ENCODE assay signal across 8 cellular contexts in the genomic region with DNA sequence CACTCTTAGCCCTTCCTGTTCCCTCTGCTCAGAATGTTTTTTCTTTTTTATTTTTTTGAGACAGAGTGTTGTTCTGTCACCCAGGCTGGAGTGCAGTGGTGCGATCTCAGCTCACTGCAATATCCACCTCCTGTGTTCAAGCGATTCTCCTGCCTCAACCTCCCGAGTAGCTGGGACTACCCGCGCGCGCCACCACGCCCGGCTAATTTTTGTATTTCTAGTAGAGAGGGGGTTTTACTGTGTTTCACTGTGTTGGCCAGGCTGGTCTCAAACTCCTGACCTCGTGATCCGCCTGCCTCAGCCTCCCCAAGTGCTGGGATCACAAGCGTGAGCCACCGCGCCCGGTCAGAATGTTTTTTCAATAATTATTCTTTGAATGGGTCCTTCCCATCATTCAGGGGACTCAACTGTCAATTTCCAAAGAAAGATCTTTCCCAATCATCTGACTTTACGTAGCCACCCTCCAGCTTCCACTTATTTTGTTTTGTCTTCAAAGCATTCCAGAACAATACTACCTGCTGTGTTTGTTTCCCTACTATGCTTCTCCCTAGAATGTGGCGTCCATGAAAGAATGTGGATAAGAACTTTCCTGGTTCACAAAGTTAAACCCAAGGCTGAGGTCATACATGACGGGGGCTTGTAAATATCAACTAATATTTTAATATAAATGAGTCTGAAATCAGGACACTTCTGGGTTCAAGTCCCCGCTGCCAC. TPM values are rescaled to one million over a fixed set of nuclear protein-coding genes. Genes with fewer than 3 reads are reported as not detected.
DNase-seq lines count a peak whose midpoint lies in the region; ATAC-seq, FAIRE-seq and TF ChIP-seq lines count a peak whose summit lies in the region.

No MANE protein-coding gene starts in this region.

- H2BK5ac ChIP-seq in mesenchymal stem cell (ENCODE audit: low read depth, low read length, poor library complexity, severe bottlenecking), result no peak overlapping the region

- H3K9ac ChIP-seq in mesenchymal stem cell (ENCODE audit: low read length), result peak overlapping the region; percentile 99

- H3K79me1 ChIP-seq in mesenchymal stem cell (replicated peaks; ENCODE audit: low read length, poor library complexity, severe bottlenecking), result peaks cover 16% of the 10 kb centered on the region

- H3K4ac ChIP-seq in mesenchymal stem cell (ENCODE audit: low read depth in 1 of 2, low read length in 2 of 2), result no peak overlapping the region

- POLR2A ChIA-PET in MCF 10A (lab: Yijun Ruan, JAX), result interaction anchor here (0.6 to 6.7 kb wide), 10 partner anchors 9 to 1386 kb away, joined by 3 to 70 read pairs (median 12); a partner anchor contains a TSS

- no peak overlapping the region for H2AK5ac ChIP-seq in mesenchymal stem cell (ENCODE audit: low read length, severe bottlenecking)

- H3K4me1 Mint-ChIP-seq in MCF 10A (ENCODE audit: insufficient read depth, unreplicated experiment), result peaks cover 7% of the 10 kb centered on the region

- H3K23ac ChIP-seq in mesenchymal stem cell (ENCODE audit: low read length in 2 of 2), result no peak overlapping the region

- intact Hi-C loops in cardiac septum (cut with DNase I) (loop anchor here (2.0 to 5.0 kb wide), 2 partner anchors 13 to 822 kb away; a partner anchor contains a TSS), MCF 10A (cut with micrococcal nuclease) (no loop called here), upper lobe of right lung (cut with DNase I) (no loop called here)

- no peak overlapping the region for H2BK120ac ChIP-seq in mesenchymal stem cell (ENCODE audit: low read depth, low read length)

- H3K36me3 ChIP-seq in cardiac muscle cell (peaks cover 5% of the 10 kb centered on the region), mesenchymal stem cell (ENCODE audit: control insufficient read depth in 1 of 2, insufficient read depth in 2 of 2, low read depth in 1 of 2, low read length in 2 of 2) (peaks cover 37 to 42% of the 10 kb centered on the region in 2 experiments), upper lobe of right lung (peaks cover 35% of the 10 kb centered on the region)

- no peak for TF ChIP-seq CTCF in cardiac muscle cell (IDR thresholded peaks at IDR 0.05; ENCODE audit: low read depth, low read length)
- no peak for TF ChIP-seq CTCF in MCF 10A (IDR thresholded peaks at IDR 0.05; ENCODE audit: unreplicated experiment)
- no peak for TF ChIP-seq CTCF in upper lobe of right lung (IDR thresholded peaks at IDR 0.05)

- no peak overlapping the region for H4K91ac ChIP-seq in mesenchymal stem cell (ENCODE audit: low read length)

- H3K27me3 Mint-ChIP-seq in MCF 10A (ENCODE audit: insufficient read depth, unreplicated experiment), result no peaks in the 10 kb centered on the region

- H3K27ac Mint-ChIP-seq in MCF 10A (ENCODE audit: low read depth, unreplicated experiment), result peak overlapping the region; percentile 90

- no peaks in the 10 kb centered on the region for H3K9me3 ChIP-seq in cardiac muscle cell (ENCODE audit: low read depth)
- no peaks in the 10 kb centered on the region for H3K9me3 ChIP-seq in mesenchymal stem cell (ENCODE audit: control insufficient read depth, low read length)
- no peaks in the 10 kb centered on the region for H3K9me3 ChIP-seq in upper lobe of right lung

- no peak for FAIRE-seq in RCC 7860 (lab: Jason Lieb, UNC)

- H3K4me2 ChIP-seq in mesenchymal stem cell (ENCODE audit: low read length, poor library complexity, severe bottlenecking), result peak overlapping the region; percentile 60

- H2AFZ ChIP-seq in mesenchymal stem cell (ENCODE audit: low read depth, low read length), result no peak overlapping the region

- 88% methylated on average over 16 of the region's 19 CpGs for WGBS in mesenchymal stem cell

- H3K4me3 Mint-ChIP-seq in MCF 10A (ENCODE audit: unreplicated experiment), result peak overlapping the region; percentile 88

- CTCF ChIA-PET in MCF 10A (lab: Yijun Ruan, JAX), result interaction anchor here (0.6 to 2.5 kb wide), 8 partner anchors 10 to 257 kb away, joined by 3 to 9 read pairs (median 3); a partner anchor contains a TSS

- peak overlapping the region; percentile 91 for H3K27ac ChIP-seq in cardiac muscle cell
- H3K27ac ChIP-seq in mesenchymal stem cell (ENCODE audit: low read length, poor library complexity, severe bottlenecking), result no peak overlapping the region
- peak overlapping the region; percentile 97 for H3K27ac ChIP-seq in upper lobe of right lung

- H3K18ac ChIP-seq in mesenchymal stem cell (ENCODE audit: low read depth in 1 of 2, low read length in 2 of 2), result no peak overlapping the region

- H2BK12ac ChIP-seq in mesenchymal stem cell (ENCODE audit: low read length in 2 of 2), result no peak overlapping the region

- H3K14ac ChIP-seq in mesenchymal stem cell (ENCODE audit: low read length in 2 of 2), result no peak overlapping the region

- H3K9me3 Mint-ChIP-seq in MCF 10A (ENCODE audit: unreplicated experiment), result no peaks in the 10 kb centered on the region

- H3K27me3 ChIP-seq in cardiac muscle cell (no peaks in the 10 kb centered on the region), mesenchymal stem cell (ENCODE audit: control insufficient read depth in 1 of 2, insufficient read depth in 1 of 2, low read length in 2 of 2) (no peaks in the 10 kb centered on the region), upper lobe of right lung (no peaks in the 10 kb centered on the region)

- ATAC-seq in upper lobe of right lung, result no peak

- H3K36me3 Mint-ChIP-seq in MCF 10A (ENCODE audit: insufficient read depth, unreplicated experiment), result peaks cover 62% of the 10 kb centered on the region

- DNase-seq in cardiac muscle cell (ENCODE audit: low read depth in 1 of 2, low spot score in 1 of 2) (no peak), cardiac septum (ENCODE audit: low spot score) (no peak), MCF 10A (ENCODE audit: unreplicated experiment) (no peak), mesenchymal stem cell (no peak), upper lobe of right lung (no peak), HK-2 (ENCODE audit: unreplicated experiment) (no peak), iPS-NIHi7 (ENCODE audit: extremely low spot score) (no peak), RCC 7860 (ENCODE audit: low spot score) (no peak)

- no peak overlapping the region for H2BK15ac ChIP-seq in mesenchymal stem cell (ENCODE audit: low read depth, poor library complexity, severe bottlenecking)

- TSS peak; percentile 70 for BruUV-seq in MCF 10A (replicated peaks; lab: Mats Ljungman, UMichigan)

- H4K8ac ChIP-seq in mesenchymal stem cell (ENCODE audit: low read length), result no peak overlapping the region

- H3K4me1 ChIP-seq in cardiac muscle cell (ENCODE audit: low read depth) (peaks cover 11% of the 10 kb centered on the region), mesenchymal stem cell (ENCODE audit: control insufficient read depth, insufficient read depth, low read depth, low read length) (peaks cover 18% of the 10 kb centered on the region), upper lobe of right lung (peaks cover 38% of the 10 kb centered on the region)

- H3K4me3 ChIP-seq in cardiac muscle cell (peak overlapping the region; percentile 77), mesenchymal stem cell (ENCODE audit: insufficient read depth in 1 of 2, low read depth in 1 of 2, low read length in 2 of 2) (peak overlapping the region in 1 of 2 experiments; percentile 98), upper lobe of right lung (peak overlapping the region; percentile 83)

RNA-seq across cellular contexts. Expression of a gene that starts 1.2 kb away (rescaled TPM):
- total RNA-seq in cardiac muscle cell (57.0 and 92.7 TPM in 2 replicates), cardiac septum (94.0 TPM), MCF 10A (2022) (83.2 and 91.8 TPM in 2 replicates), upper lobe of right lung (35.7 TPM)
- polyA plus RNA-seq in cardiac muscle cell, result 218 and 249 TPM in 2 replicates
- polyA plus RNA-seq in mesenchymal stem cell (2013, experiment 1 of 2), result 104 TPM
- polyA plus RNA-seq in mesenchymal stem cell (2013, experiment 2 of 2), result 104 TPM

RNA-seq across cellular contexts. Expression of a gene that starts 1.3 kb away (rescaled TPM):
- total RNA-seq in cardiac muscle cell (349 and 720 TPM in 2 replicates), cardiac septum (669 TPM), MCF 10A (2022) (2,247 and 2,362 TPM in 2 replicates), upper lobe of right lung (1,645 TPM)
- polyA plus RNA-seq in cardiac muscle cell, result 569 and 666 TPM in 2 replicates
- 1,490 TPM for polyA plus RNA-seq in mesenchymal stem cell (2013, experiment 1 of 2)
- 1,615 TPM for polyA plus RNA-seq in mesenchymal stem cell (2013, experiment 2 of 2)

RNA-seq across cellular contexts. Expression of a gene that starts 11.8 kb away (rescaled TPM):
- 87.4 and 94.7 TPM in 2 replicates for total RNA-seq in cardiac muscle cell
- 99.3 and 109 TPM in 2 replicates for polyA plus RNA-seq in cardiac muscle cell
- 15.8 TPM for total RNA-seq in cardiac septum
- total RNA-seq in MCF 10A (2022), result 39.2 and 68.8 TPM in 2 replicates
- polyA plus RNA-seq in mesenchymal stem cell (2013, experiment 1 of 2), result 16.5 TPM
- polyA plus RNA-seq in mesenchymal stem cell (2013, experiment 2 of 2), result 16.4 TPM
- total RNA-seq in upper lobe of right lung, result 49.4 TPM

RNA-seq across cellular contexts. Expression of a gene that starts 23.1 kb away (rescaled TPM):
- 0.56 and 4.0 TPM in 2 replicates for total RNA-seq in cardiac muscle cell
- 0.72 and 1.8 TPM in 2 replicates for polyA plus RNA-seq in cardiac muscle cell
- total RNA-seq in cardiac septum, result 13.1 TPM
- total RNA-seq in MCF 10A (2022), result 0.79 and 1.2 TPM in 2 replicates
- polyA plus RNA-seq in mesenchymal stem cell (2013, experiment 1 of 2), result 0.14 TPM
- polyA plus RNA-seq in mesenchymal stem cell (2013, experiment 2 of 2), result 0.23 TPM
- total RNA-seq in upper lobe of right lung, result 54.0 TPM

RNA-seq across cellular contexts. Expression of a gene that starts 44.0 kb away (rescaled TPM):
- total RNA-seq in cardiac muscle cell (2.5 and 3.2 TPM in 2 replicates), cardiac septum (4.1 TPM), MCF 10A (2022) (12.6 and 32.8 TPM in 2 replicates), upper lobe of right lung (6.3 TPM)
- 3.0 and 6.0 TPM in 2 replicates for polyA plus RNA-seq in cardiac muscle cell
- polyA plus RNA-seq in mesenchymal stem cell (2013, experiment 1 of 2), result 48.8 TPM
- polyA plus RNA-seq in mesenchymal stem cell (2013, experiment 2 of 2), result 48.5 TPM
